10 cellular contexts compared by ENCODE assay signal in genomic region chr15:23304267-23304666, GRCh38. TPM values are rescaled to one million over a fixed set of nuclear protein-coding genes. Genes with fewer than 3 reads are reported as not detected.
DNase-seq lines count a peak whose midpoint lies in the region; ATAC-seq, FAIRE-seq and TF ChIP-seq lines count a peak whose summit lies in the region.
"Not testable (repeated sequence)": the region's sequence is repeated elsewhere in the genome, so short reads cannot be mapped to it uniquely, and the experiment has no call there.
"Had no signal": no experiment of that assay in that cellular context is flagged by ENCODE, and none has a peak within 500 bp of the region (broad histone marks: within the 10 kb centered on the region; RNA-seq: fewer than 3 reads in every experiment).

No MANE protein-coding gene starts in this region.

- not testable (repeated sequence) for H3K27me3 ChIP-seq in DOHH2 (ENCODE audit: control insufficient read depth, low read length); K562 (ENCODE audit: control insufficient read depth in 2 of 2, insufficient read depth in 2 of 2, low read length in 2 of 2); tibial nerve

- H3K4me3 Mint-ChIP-seq in progenitor cell of endocrine pancreas (ENCODE audit: low read depth), result peak overlapping the region; percentile 82

- H3K27ac ChIP-seq in DOHH2 (ENCODE audit: low read depth, low read length), result peak overlapping the region; percentile 50
- not testable (repeated sequence) for H3K27ac ChIP-seq in K562 (ENCODE audit: extremely low read depth, low read depth, low read length)
- H3K27ac ChIP-seq in tibial nerve, result peak overlapping the region in 1 of 4 donors; percentile 50

- POLR2A ChIA-PET in K562 (lab: Yijun Ruan, JAX), result not testable (repeated sequence)

- not testable (repeated sequence) for H4K20me1 ChIP-seq in DOHH2 (ENCODE audit: control insufficient read depth, insufficient read depth, low read depth, low read length); K562 (replicated peaks; ENCODE audit: control insufficient read depth, insufficient read depth, low read length)

- not testable (repeated sequence) for H3K9me2 ChIP-seq in DOHH2 (replicated peaks; ENCODE audit: control insufficient read depth, low read length)

- H3K4me2 ChIP-seq in DOHH2 (ENCODE audit: low read length), result peak overlapping the region; percentile 72
- peak overlapping the region; percentile 46; the same call in 1 of the 2 replicates for H3K4me2 ChIP-seq in K562 (ENCODE audit: insufficient read depth, low read length)

- H3K36me3 ChIP-seq in DOHH2 (ENCODE audit: control insufficient read depth, low read length), result peaks cover 24% of the 10 kb centered on the region
- not testable (repeated sequence) for H3K36me3 ChIP-seq in K562 (ENCODE audit: control insufficient read depth, insufficient read depth, low read length)
- H3K36me3 ChIP-seq in tibial nerve, result peaks cover 0 to 34% (median 0%) of the 10 kb centered on the region in 3 donors

- TF ChIP-seq RAD21 in K562 (CRISPR knock-in tag; conservative IDR thresholded peaks at IDR 0.05 in 1 of 2, IDR thresholded peaks at IDR 0.05 in 1 of 2), result not testable (repeated sequence)

- not testable (repeated sequence) for BruUV-seq in K562 (replicated peaks; lab: Mats Ljungman, UMichigan)

- TF ChIP-seq EP300 in K562 (IDR thresholded peaks at IDR 0.05; ENCODE audit: low read length); tibial nerve (IDR thresholded peaks at IDR 0.05): not testable (repeated sequence)

- H2AFZ ChIP-seq in K562 (ENCODE audit: low read depth, low read length), result not testable (repeated sequence)

- H3K9me1 ChIP-seq in K562 (ENCODE audit: control insufficient read depth, insufficient read depth, low read length), result not testable (repeated sequence)

- H3K79me2 ChIP-seq in DOHH2 (ENCODE audit: control insufficient read depth, low read length) (peaks cover 40% of the 10 kb centered on the region), K562 (ENCODE audit: control insufficient read depth, insufficient read depth, low read length) (peaks cover 22% of the 10 kb centered on the region)

- peak overlapping the region; percentile 80 for H3K4me3 ChIP-seq in DOHH2 (ENCODE audit: low read length)
- H3K4me3 ChIP-seq in LNCaP clone FGC (ENCODE audit: low read depth, low read length), result peak overlapping the region; percentile 59
- H3K4me3 ChIP-seq in K562, result peak overlapping the region; percentile 19; the same call in 1 of the 2 replicates
- H3K4me3 ChIP-seq in fibroblast of mammary gland (ENCODE audit: control insufficient read depth, low read depth, low read length), result peak overlapping the region; percentile 54
- peak overlapping the region; percentile 25 for H3K4me3 ChIP-seq in lower leg skin (ENCODE audit: low read depth, poor library complexity, severe bottlenecking)
- H3K4me3 ChIP-seq in tibial nerve, result peak overlapping the region; percentile 28 to 52 (median 44)

- H3F3A ChIP-seq in DOHH2 (ENCODE audit: control insufficient read depth, insufficient read depth), result not testable (repeated sequence)

- H3K4me1 ChIP-seq in DOHH2 (ENCODE audit: control insufficient read depth, low read length) (peaks cover 14% of the 10 kb centered on the region), tibial nerve (peaks cover 0 to 22% (median 4%) of the 10 kb centered on the region in 4 donors)
- H3K4me1 ChIP-seq in K562 (replicated peaks in 1 of 2; ENCODE audit: control insufficient read depth in 2 of 2, insufficient read depth in 2 of 2, low read length in 2 of 2), result not testable (repeated sequence)

- H3K4me1 Mint-ChIP-seq in progenitor cell of endocrine pancreas (ENCODE audit: low read depth), result not testable (repeated sequence)

- not testable (repeated sequence) for DNase-seq in LNCaP clone FGC (ENCODE audit: low read depth); K562 (ENCODE audit: extremely low read depth in 1 of 4, low spot score in 3 of 4); fibroblast of mammary gland (ENCODE audit: low read depth); progenitor cell of endocrine pancreas (ENCODE audit: low spot score, unreplicated experiment); tibial nerve (ENCODE audit: low spot score in 2 of 2)
- DNase-seq in activated CD4-positive, alpha-beta T cell treated with anti-CD3 and anti-CD28 coated beads for 48 hours, result peak; percentile 6
- DNase-seq in lower leg skin (ENCODE audit: low spot score in 2 of 2), result peak in 1 of 2 donors; percentile 70

- H3K27me3 Mint-ChIP-seq in progenitor cell of endocrine pancreas, result not testable (repeated sequence)

- H3K9ac ChIP-seq in K562 (ENCODE audit: insufficient read depth in 1 of 2, low read depth in 2 of 2, low read length in 2 of 2), result not testable (repeated sequence)

- in situ Hi-C loops in K562 (cut with MboI), result not testable (repeated sequence)

- peaks cover 10% of the 10 kb centered on the region for H3K9me3 Mint-ChIP-seq in progenitor cell of endocrine pancreas (ENCODE audit: low read depth)

- TF ChIP-seq POLR2A in K562 (conservative IDR thresholded peaks at IDR 0.05); lower leg skin (IDR thresholded peaks at IDR 0.05); tibial nerve (IDR thresholded peaks at IDR 0.05): not testable (repeated sequence)

- no CpG with 5 or more reads among the region's 7 CpGs for WGBS in K562 (ENCODE audit: insufficient coverage, low coverage, missing lambda C conversion rate)
- 1 to 2% methylated on average over 7 of the region's 7 CpGs for WGBS in lower leg skin, 2 donors
- WGBS in tibial nerve, 2 donors, result 4 to 6% methylated on average over 7 of the region's 7 CpGs

- TF ChIP-seq CTCF in DOHH2 (IDR thresholded peaks at IDR 0.05; ENCODE audit: low read depth, low read length, poor library complexity, severe bottlenecking); LNCaP clone FGC (IDR thresholded peaks at IDR 0.05; ENCODE audit: control insufficient read depth, extremely low read depth, insufficient read depth); K562 (IDR thresholded peaks at IDR 0.05 in 2 of 3, conservative IDR thresholded peaks at IDR 0.05 in 1 of 3; ENCODE audit: insufficient read depth in 2 of 3, low read depth in 1 of 3, low read length in 3 of 3); fibroblast of mammary gland (conservative IDR thresholded peaks at IDR 0.05; ENCODE audit: control insufficient read depth, insufficient read depth, low read depth, low read length); lower leg skin (IDR thresholded peaks at IDR 0.05); progenitor cell of endocrine pancreas (IDR thresholded peaks at IDR 0.05; ENCODE audit: unreplicated experiment); tibial nerve (IDR thresholded peaks at IDR 0.05): not testable (repeated sequence)

- FAIRE-seq in K562 (lab: Jason Lieb, UNC), result not testable (repeated sequence)

- intact Hi-C loops in K562 (cut with micrococcal nuclease); lower leg skin (cut with DNase I; ENCODE audit: low total_unique reads): not testable (repeated sequence)

- not testable (repeated sequence) for H3K36me3 Mint-ChIP-seq in progenitor cell of endocrine pancreas (ENCODE audit: insufficient read depth)

- CTCF ChIA-PET in K562 (lab: Yijun Ruan, JAX; ENCODE audit: low intra/inter-chr PET ratio), result not testable (repeated sequence)

- H3K27ac Mint-ChIP-seq in progenitor cell of endocrine pancreas, result peak overlapping the region; percentile 94

- H3K9me3 ChIP-seq in DOHH2 (ENCODE audit: control insufficient read depth, insufficient read depth, low read length); K562 (replicated peaks; ENCODE audit: control insufficient read depth, insufficient read depth, low read depth, low read length); tibial nerve: not testable (repeated sequence)

- ATAC-seq in K562, result not testable (repeated sequence)

RNA-seq across cellular contexts. Expression of gene GOLGA6L26, which starts 29.7 kb away (rescaled TPM):
- total RNA-seq in K562 (2011; cell fraction: chromatin; rRNA removed; ENCODE audit: low replicate concordance), result not detected in 2 replicates
- total RNA-seq in K562 (2011; cell fraction: nucleolus; rRNA removed), result not detected in 2 replicates
- total RNA-seq in K562 (2011; cell fraction: nucleoplasm; rRNA removed), result not detected in 2 replicates
- total RNA-seq in K562 (2014; rRNA removed) (not detected in 2 replicates), K562 (2014; rRNA removed; fragmentation: Illumina TruSeq; extraction: Trizol) (not detected in 2 replicates), K562 (2015; rRNA removed; fragmentation: Illumina TruSeq; extraction: Trizol) (not detected in 2 replicates), K562 (2021) (not detected in 2 replicates), lower leg skin (not detected), progenitor cell of endocrine pancreas (not detected in 2 replicates), tibial nerve (not detected)
- polyA plus RNA-seq in K562 (2011; rRNA removed) (not detected in 2 replicates), K562 (2014; fragmentation: Illumina TruSeq; extraction: Trizol) (not detected in 2 replicates), K562 (2014; fragmentation: Nextera tagmentation; extraction: Ambion mirVana) (not detected), K562 (2014; rRNA removed) (not detected in 2 replicates)
- polyA plus RNA-seq in K562 (2011; cell fraction: cytosol; rRNA removed), result not detected in 2 replicates
- polyA plus RNA-seq in K562 (2011; cell fraction: nucleus; rRNA removed), result not detected in 2 replicates
- not detected in 2 replicates for polyA plus RNA-seq in K562 (2012)
- not detected in 2 replicates for polyA minus RNA-seq in K562 (2011; rRNA and poly(A)+ RNA removed)
- polyA minus RNA-seq in K562 (2011; cell fraction: cytosol; rRNA and poly(A)+ RNA removed), result not detected in 2 replicates
- polyA minus RNA-seq in K562 (2011; cell fraction: nucleus; rRNA and poly(A)+ RNA removed), result not detected in 2 replicates
- total RNA-seq: frontal cortex, mucosa of descending colon had no signal

RNA-seq across cellular contexts. Expression of gene GOLGA8S, which starts 50.3 kb away (rescaled TPM):
- total RNA-seq in K562 (2011; cell fraction: chromatin; rRNA removed; ENCODE audit: low replicate concordance), result not detected in 2 replicates
- total RNA-seq in K562 (2011; cell fraction: nucleolus; rRNA removed), result not detected in 2 replicates
- total RNA-seq in K562 (2011; cell fraction: nucleoplasm; rRNA removed), result not detected in 2 replicates
- total RNA-seq in K562 (2014; rRNA removed) (not detected in 2 replicates), K562 (2014; rRNA removed; fragmentation: Illumina TruSeq; extraction: Trizol) (not detected in 2 replicates), K562 (2015; rRNA removed; fragmentation: Illumina TruSeq; extraction: Trizol) (not detected in 2 replicates), K562 (2021) (not detected in 2 replicates), lower leg skin (under 1 TPM in 1 of 4 donors, not detected in 3; 0.17 TPM), progenitor cell of endocrine pancreas (0.81 and 0.84 TPM in 2 replicates), tibial nerve (under 1 TPM in 2 of 4 donors, not detected in 2; 0.63 to 0.66 TPM)
- polyA plus RNA-seq in K562 (2011; rRNA removed) (0.01 TPM in 1 of 2 replicates, not detected in the other), K562 (2014; fragmentation: Illumina TruSeq; extraction: Trizol) (not detected in 2 replicates), K562 (2014; fragmentation: Nextera tagmentation; extraction: Ambion mirVana) (under 1 TPM in 1 of 2 experiments, not detected in 1; 0.01 TPM), K562 (2014; rRNA removed) (not detected in 2 replicates)
- not detected in 2 replicates for polyA plus RNA-seq in K562 (2011; cell fraction: cytosol; rRNA removed)
- not detected in 2 replicates for polyA plus RNA-seq in K562 (2011; cell fraction: nucleus; rRNA removed)
- 0.03 TPM in 1 of 2 replicates, not detected in the other for polyA plus RNA-seq in K562 (2012)
- polyA minus RNA-seq in K562 (2011; rRNA and poly(A)+ RNA removed), result not detected in 2 replicates
- not detected in 2 replicates for polyA minus RNA-seq in K562 (2011; cell fraction: cytosol; rRNA and poly(A)+ RNA removed)
- polyA minus RNA-seq in K562 (2011; cell fraction: nucleus; rRNA and poly(A)+ RNA removed), result not detected in 2 replicates
- total RNA-seq: frontal cortex had no signal

Comparison
In these comparisons a context has a peak if more than half of its experiments do, and no peak if none do; other contexts are left out.
1. H3K4me3 ChIP-seq: peak in every context shown above with its lines; median percentile 80 in DOHH2; 59 in LNCaP clone FGC; 54 in fibroblast of mammary gland; 44 in tibial nerve; 25 in lower leg skin; 19 in K562.